ENCODE assay signal across 8 cellular contexts in genomic region chr7:6392712-6393666, GRCh38. TPM values are rescaled to one million over a fixed set of nuclear protein-coding genes. Genes with fewer than 3 reads are reported as not detected.
DNase-seq lines count a peak whose midpoint lies in the region; ATAC-seq and TF ChIP-seq lines count a peak whose summit lies in the region.

No MANE protein-coding gene starts in this region.

- no peaks in the 10 kb centered on the region for H3K9me3 ChIP-seq in smooth muscle cell (replicated peaks; ENCODE audit: low read depth)

- H3K27me3 Mint-ChIP-seq in activated naive CD4-positive, alpha-beta T cell treated with anti-CD3 and anti-CD28 coated beads, Interleukin-2, amount 10 ng/mL, durations not matched to agents 7 days and 5 days = no peaks in the 10 kb centered on the region

- no peaks in the 10 kb centered on the region for H3K27me3 ChIP-seq in smooth muscle cell (ENCODE audit: low read depth)

- H3K4me1 ChIP-seq in smooth muscle cell (ENCODE audit: low read depth) = no peaks in the 10 kb centered on the region

- H3K4me3 Mint-ChIP-seq in activated naive CD4-positive, alpha-beta T cell treated with anti-CD3 and anti-CD28 coated beads, Interleukin-2, amount 10 ng/mL, durations not matched to agents 7 days and 5 days = no peak overlapping the region

- H3K4me1 Mint-ChIP-seq in activated naive CD4-positive, alpha-beta T cell treated with anti-CD3 and anti-CD28 coated beads, Interleukin-2, amount 10 ng/mL, durations not matched to agents 7 days and 5 days = peaks cover 34% of the 10 kb centered on the region

- no peak overlapping the region for H2AFZ ChIP-seq in smooth muscle cell (ENCODE audit: low read depth)

- intact Hi-C loops in left cardiac atrium (cut with DNase I) = no loop called here

- TF ChIP-seq CTCF in smooth muscle cell (IDR thresholded peaks at IDR 0.05; ENCODE audit: borderline replicate concordance, insufficient read depth, poor library complexity, severe bottlenecking) = no peak

- no peak overlapping the region for H3K4me3 ChIP-seq in smooth muscle cell

- peaks cover 57% of the 10 kb centered on the region for H3K36me3 Mint-ChIP-seq in activated naive CD4-positive, alpha-beta T cell treated with anti-CD3 and anti-CD28 coated beads, Interleukin-2, amount 10 ng/mL, durations not matched to agents 7 days and 5 days

- peak; percentile 57 for ATAC-seq in GM18502 (IDR thresholded peaks at IDR 0.05; ENCODE audit: poor library complexity, unreplicated experiment)
- peak; percentile 72 to 88 for ATAC-seq in left cardiac atrium
- no peak for ATAC-seq in HG03159 (IDR thresholded peaks at IDR 0.05; ENCODE audit: unreplicated experiment)

- H3K27ac ChIP-seq in smooth muscle cell (ENCODE audit: low read depth) = peak overlapping the region; percentile 66

- no peak overlapping the region for H3K9ac ChIP-seq in smooth muscle cell (ENCODE audit: low read depth)

- no peaks in the 10 kb centered on the region for H3F3A ChIP-seq in smooth muscle cell (ENCODE audit: low read depth)

- H3K27ac Mint-ChIP-seq in activated naive CD4-positive, alpha-beta T cell treated with anti-CD3 and anti-CD28 coated beads, Interleukin-2, amount 10 ng/mL, durations not matched to agents 7 days and 5 days = peak overlapping the region; percentile 58

- CTCF ChIA-PET in activated naive CD4-positive, alpha-beta T cell treated with anti-CD3 and anti-CD28 coated beads, Interleukin-2, amount 10 ng/mL, durations not matched to agents 7 days and 5 days (lab: Charles Lee) = interaction anchor here (0.5 kb wide), 1 partner anchor 169 kb away, joined by 5 read pairs; no protein-coding TSS in a partner anchor

- peaks cover 10% of the 10 kb centered on the region for H3K36me3 ChIP-seq in smooth muscle cell (ENCODE audit: low read depth)

- 76% methylated on average over 11 of the region's 11 CpGs for WGBS in smooth muscle cell (ENCODE audit: low lambda C conversion rate)

- H3K9me3 Mint-ChIP-seq in activated naive CD4-positive, alpha-beta T cell treated with anti-CD3 and anti-CD28 coated beads, Interleukin-2, amount 10 ng/mL, durations not matched to agents 7 days and 5 days = no peaks in the 10 kb centered on the region

- DNase-seq in HK-2 (ENCODE audit: unreplicated experiment) (peak; percentile 73), left cardiac atrium (peak; percentile 91), smooth muscle cell (lab: John Stamatoyannopoulos, UW; ENCODE audit: unreplicated experiment) (no peak), NCI-H2029 treated with DMSO at 0.1 percent for 48 hours (lab: John Stamatoyannopoulos, UW) (no peak), RPMI8226 (no peak)
- no peak for DNase-seq in activated naive CD4-positive, alpha-beta T cell treated with anti-CD3 and anti-CD28 coated beads, Interleukin-2, amount 10 ng/mL, durations not matched to agents 7 days and 5 days

- peaks cover 99% of the 10 kb centered on the region for H4K20me1 ChIP-seq in smooth muscle cell (ENCODE audit: low read depth)

- H3K79me2 ChIP-seq in smooth muscle cell (ENCODE audit: low read depth) = peaks cover 100% of the 10 kb centered on the region

- peak overlapping the region; percentile 52 for H3K4me2 ChIP-seq in smooth muscle cell

RNA-seq across cellular contexts. Expression of gene RAC1, which starts 18.7 kb away (rescaled TPM):
- total RNA-seq in left cardiac atrium (100 to 1,000 TPM; 135 to 169 TPM), smooth muscle cell (128 and 169 TPM in 2 replicates)
- polyA plus RNA-seq in smooth muscle cell = 523 and 602 TPM in 2 replicates

RNA-seq across cellular contexts. Expression of gene FAM220A, which starts 44.2 kb away (rescaled TPM):
- total RNA-seq in left cardiac atrium (10 to 100 TPM; 16.6 to 16.7 TPM), smooth muscle cell (24.2 and 24.4 TPM in 2 replicates)
- 6.8 and 7.4 TPM in 2 replicates for polyA plus RNA-seq in smooth muscle cell

RNA-seq across cellular contexts. Expression of gene DAGLB, which starts 54.8 kb away (rescaled TPM):
- total RNA-seq in left cardiac atrium (10 to 100 TPM in 1 of 2 donors, 1 to 10 TPM in 1; 8.6 to 11.9 TPM), smooth muscle cell (11.1 and 21.3 TPM in 2 replicates)
- 14.1 and 17.1 TPM in 2 replicates for polyA plus RNA-seq in smooth muscle cell

Comparison
In these comparisons a context has a peak if more than half of its experiments do, and no peak if none do; other contexts are left out.
1. DNase-seq: peak in HK-2 (single experiment) and left cardiac atrium (single experiment); none in activated naive CD4-positive, alpha-beta T cell treated with anti-CD3 and anti-CD28 coated beads, Interleukin-2, amount 10 ng/mL, durations not matched to agents 7 days and 5 days (single experiment), smooth muscle cell (single experiment), NCI-H2029 treated with DMSO at 0.1 percent for 48 hours (single experiment) and RPMI8226 (single experiment).